ENCODE assay signal across 9 cellular contexts in the genomic region with DNA sequence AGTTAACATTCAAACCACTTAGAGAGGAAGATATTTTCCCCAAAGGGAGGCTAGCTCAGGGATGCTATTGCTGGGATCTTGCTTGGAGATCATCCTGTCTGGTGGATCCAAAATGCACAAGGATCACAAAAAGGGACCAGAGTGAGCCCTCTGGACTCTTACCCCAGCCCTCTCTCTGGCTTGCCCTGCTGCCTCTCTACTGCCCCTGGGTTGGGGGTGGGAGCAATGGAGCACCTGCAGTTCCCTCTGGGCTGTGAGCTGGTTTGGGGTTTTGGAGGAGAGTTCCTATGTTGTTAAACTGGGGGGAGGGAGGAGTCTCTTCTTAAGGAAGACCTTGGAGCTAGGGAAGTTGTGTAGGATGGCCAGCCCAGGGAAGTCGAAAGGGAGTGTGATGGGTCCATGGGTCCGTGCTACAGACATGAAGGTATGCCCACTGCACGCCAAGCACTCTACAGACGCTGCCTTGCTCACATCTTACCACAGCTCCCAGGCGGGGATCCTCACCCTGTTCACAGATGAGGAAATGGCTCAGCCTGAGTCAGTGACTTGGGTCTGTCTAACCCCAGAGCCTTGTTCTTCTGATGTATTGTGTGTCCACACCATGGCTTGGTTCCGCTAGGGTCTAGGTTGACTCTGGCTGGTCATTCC. TPM values are rescaled to one million over a fixed set of nuclear protein-coding genes. Genes with fewer than 3 reads are reported as not detected.
DNase-seq lines count a peak whose midpoint lies in the region; ATAC-seq and TF ChIP-seq lines count a peak whose summit lies in the region.
"Had no signal": no experiment of that assay in that cellular context is flagged by ENCODE, and none has a peak within 500 bp of the region (broad histone marks: within the 10 kb centered on the region; RNA-seq: fewer than 3 reads in every experiment).

No MANE protein-coding gene starts in this region.

- peak overlapping the region; percentile 90 to 95 (median 92) for H3K27ac ChIP-seq in esophagus muscularis mucosa (replicated peaks in 1 of 4)

- H3K9me3 ChIP-seq in esophagus muscularis mucosa: no peaks in the 10 kb centered on the region

- intact Hi-C loops in esophagus muscularis mucosa (cut with DNase I): no loop called here

- no peak for TF ChIP-seq EP300 in esophagus muscularis mucosa (IDR thresholded peaks at IDR 0.05)

- no peak for ATAC-seq in HG03469 (IDR thresholded peaks at IDR 0.05; ENCODE audit: unreplicated experiment)
- no peak for ATAC-seq in HG03442 (IDR thresholded peaks at IDR 0.05; ENCODE audit: unreplicated experiment)
- no peak for ATAC-seq in HG02588 (IDR thresholded peaks at IDR 0.05; ENCODE audit: unreplicated experiment)

- TF ChIP-seq CTCF in HFFc6 (IDR thresholded peaks at IDR 0.05): no peak
- TF ChIP-seq CTCF in esophagus muscularis mucosa (IDR thresholded peaks at IDR 0.05): no peak

- H3K4me3 ChIP-seq in esophagus muscularis mucosa: peak overlapping the region; percentile 4 to 96 (median 73)

- no peaks in the 10 kb centered on the region for H3K9me3 Mint-ChIP-seq in HFFc6

- H3K4me1 ChIP-seq in esophagus muscularis mucosa: peaks cover 65 to 84% (median 82%) of the 10 kb centered on the region in 4 donors

- peak overlapping the region; percentile 42; the same call in 1 of the 2 replicates for H3K4me3 Mint-ChIP-seq in HFFc6

- H3K36me3 ChIP-seq in esophagus muscularis mucosa: peaks cover 10 to 36% (median 30%) of the 10 kb centered on the region in 4 donors

- no peaks in the 10 kb centered on the region for H3K27me3 ChIP-seq in esophagus muscularis mucosa

- H3K36me3 Mint-ChIP-seq in HFFc6 (ENCODE audit: low read depth): peaks cover 17% of the 10 kb centered on the region

- H3K4me1 Mint-ChIP-seq in HFFc6 (ENCODE audit: low read depth): peaks cover 66% of the 10 kb centered on the region

- H3K27ac Mint-ChIP-seq in HFFc6: peak overlapping the region; percentile 19; the same call in 1 of the 2 replicates

- WGBS in esophagus muscularis mucosa: 94% methylated on average over 6 of the region's 6 CpGs

- H3K27me3 Mint-ChIP-seq in HFFc6 (ENCODE audit: insufficient read depth): peaks cover 13% of the 10 kb centered on the region; the same call in 1 of the 2 replicates

- no peak for DNase-seq in HFFc6
- DNase-seq in activated CD8-positive, alpha-beta memory T cell treated with anti-CD3 and anti-CD28 coated beads, Interleukin-2, amount 50 U/mL, for 48 hours: peak; percentile 80
- no peak for DNase-seq in esophagus muscularis mucosa (ENCODE audit: extremely low spot score)
- DNase-seq in stimulated activated CD4-positive, alpha-beta T cell treated with anti-CD3 and anti-CD28 coated beads, Interleukin-4, amount 100 ng/mL, for 48 hours (ENCODE audit: low read depth in 2 of 2): peak; percentile 52 to 58
- DNase-seq in NCI-H1417 treated with DMSO at 0.1 percent for 48 hours (lab: John Stamatoyannopoulos, UW): no peak
- DNase-seq: NCI-H146 had no signal

- TF ChIP-seq POLR2A in esophagus muscularis mucosa (IDR thresholded peaks at IDR 0.05; ENCODE audit: low read depth): no peak

RNA-seq across cellular contexts. Expression of gene LBH, which starts 3.8 kb away (rescaled TPM):
- 10 to 100 TPM; 24.4 to 99.2 (median 92.8) TPM for total RNA-seq in HFFc6 (2021; fragmentation: NEBNext Ultra II Directional; extraction: Animal tissue kit (Norgen Biotek cat#: 25700))
- 1,000 to 10,000 TPM in 1 of 4 donors, 100 to 1,000 TPM in 3; 120 to 1,007 (median 283) TPM for total RNA-seq in esophagus muscularis mucosa

Comparison
In these comparisons a context has a peak if more than half of its experiments do, and no peak if none do; other contexts are left out.
1. DNase-seq: peak in activated CD8-positive, alpha-beta memory T cell treated with anti-CD3 and anti-CD28 coated beads, Interleukin-2, amount 50 U/mL, for 48 hours (single experiment) and stimulated activated CD4-positive, alpha-beta T cell treated with anti-CD3 and anti-CD28 coated beads, Interleukin-4, amount 100 ng/mL, for 48 hours (2 of 2); none in HFFc6 (single experiment), esophagus muscularis mucosa (single experiment) and NCI-H1417 treated with DMSO at 0.1 percent for 48 hours (single experiment).